ENCODE assay signal across 21 cellular contexts in genomic region chr6:41197234-41197633, GRCh38. TPM values are rescaled to one million over a fixed set of nuclear protein-coding genes. Genes with fewer than 3 reads are reported as not detected.
"Had no signal": no experiment of that assay in that cellular context is flagged by ENCODE, and none has a peak within 500 bp of the region (broad histone marks: within the 10 kb centered on the region; RNA-seq: fewer than 3 reads in every experiment).

No MANE protein-coding gene starts in this region.

- H2AFZ ChIP-seq: hepatocyte, neural progenitor cell had no signal

- H3K27me3 ChIP-seq: ascending aorta, neural progenitor cell, SJCRH30, thyroid gland had no signal

- ATAC-seq: gastrocnemius medialis, left ventricle myocardium superior had no signal

- H3K9me3 ChIP-seq: ascending aorta, gastrocnemius medialis, SJCRH30, thyroid gland had no signal

- H3K27ac ChIP-seq: ascending aorta, gastrocnemius medialis, hepatocyte, neural progenitor cell, SJCRH30, thyroid gland had no signal

- H3K36me3 ChIP-seq: ascending aorta, gastrocnemius medialis, neural progenitor cell, SJCRH30, thyroid gland had no signal

- H3K4me3 ChIP-seq: ascending aorta, gastrocnemius medialis, hepatocyte, neural progenitor cell, SJCRH30, thyroid gland had no signal

- H3K9me3 Mint-ChIP-seq: neural progenitor cell had no signal

- H3K9ac ChIP-seq: neural progenitor cell had no signal

- H3K4me2 ChIP-seq: hepatocyte, neural progenitor cell had no signal

- H3K36me3 Mint-ChIP-seq: neural progenitor cell had no signal

- H3K27ac Mint-ChIP-seq: neural progenitor cell had no signal

- H3K4me3 Mint-ChIP-seq: neural progenitor cell had no signal

- H3K79me2 ChIP-seq: hepatocyte had no signal

- DNase-seq: activated CD4-positive, alpha-beta T cell treated with anti-CD3 and anti-CD28 coated beads, Interleukin-2, amount 50 U/mL, for 48 hours; activated CD8-positive, alpha-beta memory T cell treated with anti-CD3 and anti-CD28 coated beads, Interleukin-2, amount 50 U/mL, for 48 hours; activated naive CD4-positive, alpha-beta T cell treated with anti-CD3 and anti-CD28 coated beads, Interleukin-2, amount 50 U/mL, for 16 hours; gastrocnemius medialis; left ventricle myocardium superior; mesenchymal stem cell; retina; SJCRH30; stimulated activated CD4-positive, alpha-beta T cell treated with anti-CD3 and anti-CD28 coated beads, Interleukin-15, amount 100 ng/mL, for 24 hours; stimulated activated CD4-positive, alpha-beta T cell treated with anti-CD3 and anti-CD28 coated beads, Interleukin-4, amount 100 ng/mL, for 24 hours; SW 1271; thyroid gland had no signal

- H3K4me1 ChIP-seq: ascending aorta, gastrocnemius medialis, neural progenitor cell, SJCRH30, thyroid gland had no signal

RNA-seq across cellular contexts. Expression of gene TREML2, which starts 3.7 kb away (rescaled TPM):
- total RNA-seq: ascending aorta, bronchial epithelial cell, chondrocyte, endothelial cell of umbilical vein, fibroblast of lung, left ventricle myocardium superior, thyroid gland had no signal
- polyA plus RNA-seq: endothelial cell of umbilical vein, fibroblast of lung, hepatocyte had no signal

RNA-seq across cellular contexts. Expression of gene TREML4, which starts 30.9 kb away (rescaled TPM):
- total RNA-seq: ascending aorta, bronchial epithelial cell, chondrocyte, endothelial cell of umbilical vein, fibroblast of lung, gastrocnemius medialis, hepatocyte, kidney epithelial cell, left ventricle myocardium superior, skeletal muscle tissue, thyroid gland had no signal
- polyA plus RNA-seq: endothelial cell of umbilical vein, fibroblast of lung, hepatocyte had no signal

RNA-seq across cellular contexts. Expression of gene TREM2, which starts 34.3 kb away (rescaled TPM):
- total RNA-seq: chondrocyte, endothelial cell of umbilical vein, kidney epithelial cell had no signal
- polyA plus RNA-seq: endothelial cell of umbilical vein, fibroblast of lung had no signal

RNA-seq across cellular contexts. Expression of gene TREML1, which starts 43.1 kb away (rescaled TPM):
- total RNA-seq: ascending aorta, bronchial epithelial cell, chondrocyte, endothelial cell of umbilical vein, fibroblast of lung, gastrocnemius medialis, hepatocyte, kidney epithelial cell, left ventricle myocardium superior, SJCRH30, skeletal muscle tissue, thyroid gland had no signal
- polyA plus RNA-seq: endothelial cell of umbilical vein, fibroblast of lung, hepatocyte had no signal
